In genomic region chr3:10356461-10356897, GRCh38 we compare ENCODE assay signal across 1 cellular context.
TF ChIP-seq lines count a peak whose summit lies in the region.

No MANE protein-coding gene starts in this region.

TF ChIP-seq in K562, 482 proteins besides CTCF, POLR2A, EP300 and RAD21 (continued from another document):
- TF ChIP-seq ATF2 (CRISPR knock-in tag; IDR thresholded peaks at IDR 0.05) (no peak), MAX (CRISPR knock-in tag; IDR thresholded peaks at IDR 0.05) (no peak), RUNX1 (IDR thresholded peaks at IDR 0.05; ENCODE audit: low read depth) (no peak), DPF2 (IDR thresholded peaks at IDR 0.05) (no peak), RBBP5 (IDR thresholded peaks at IDR 0.05; ENCODE audit: borderline replicate concordance, insufficient read depth, low read length, poor library complexity, severe bottlenecking) (no peak), ZNF324 (CRISPR knock-in tag; IDR thresholded peaks at IDR 0.05) (no peak), GTF2F1 (IDR thresholded peaks at IDR 0.05; ENCODE audit: low read depth, low read length) (no peak), ZNF584 (CRISPR knock-in tag; IDR thresholded peaks at IDR 0.05; ENCODE audit: low read depth) (no peak), ZNF449 (CRISPR knock-in tag; IDR thresholded peaks at IDR 0.05) (no peak), YY1 (IDR thresholded peaks at IDR 0.05; ENCODE audit: borderline replicate concordance in 1 of 3, control insufficient read depth in 1 of 3, extremely low read depth in 1 of 3, insufficient read depth in 3 of 3, insufficient read length in 1 of 3, insufficient replicate concordance in 2 of 3, low read depth in 1 of 3, low read length in 2 of 3) (no peak), ZNF395 (CRISPR knock-in tag; IDR thresholded peaks at IDR 0.05) (no peak)
